Comparison of ENCODE assay signal across 1 cellular context in the genomic region with DNA sequence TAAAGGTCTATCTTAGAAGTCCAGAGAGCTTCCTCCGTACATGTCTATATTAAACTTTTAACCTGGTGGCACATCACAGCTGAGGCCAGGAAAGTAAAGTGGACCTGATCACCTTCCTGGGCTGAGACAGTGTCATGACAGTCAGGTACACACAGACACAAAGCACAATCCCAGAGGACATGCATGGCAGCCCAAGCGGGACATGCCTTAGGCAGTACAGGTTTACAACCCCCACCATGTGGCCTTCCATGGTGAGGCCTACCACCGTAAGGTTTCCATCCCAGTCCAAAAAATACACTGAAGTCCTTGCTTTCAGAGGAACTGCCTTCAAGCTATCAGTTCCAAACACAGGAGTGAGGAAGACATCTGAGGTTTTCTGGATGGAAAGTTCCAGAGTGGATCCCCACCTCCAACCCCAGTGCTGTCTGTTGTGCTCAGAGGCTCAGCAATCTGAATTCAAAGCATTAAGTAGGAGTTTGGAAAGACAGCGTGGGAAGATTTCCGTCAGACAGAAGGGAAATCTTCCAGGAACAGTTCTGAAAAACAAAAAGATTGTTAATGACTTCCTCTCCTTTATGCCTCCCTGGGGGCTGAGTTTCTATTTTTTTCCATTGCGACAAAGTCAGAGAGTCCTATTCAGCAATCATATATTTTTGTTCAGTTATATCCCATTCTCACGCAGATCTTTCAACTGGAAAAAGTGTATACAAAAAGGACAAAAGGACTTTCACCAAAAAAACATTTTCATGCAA.
TF ChIP-seq lines count a peak whose summit lies in the region.

No MANE protein-coding gene starts in this region.

TF ChIP-seq in IMR-90, 13 proteins besides CTCF, POLR2A, EP300 and RAD21 (continued from another document):
- TF ChIP-seq, protein P1, sequence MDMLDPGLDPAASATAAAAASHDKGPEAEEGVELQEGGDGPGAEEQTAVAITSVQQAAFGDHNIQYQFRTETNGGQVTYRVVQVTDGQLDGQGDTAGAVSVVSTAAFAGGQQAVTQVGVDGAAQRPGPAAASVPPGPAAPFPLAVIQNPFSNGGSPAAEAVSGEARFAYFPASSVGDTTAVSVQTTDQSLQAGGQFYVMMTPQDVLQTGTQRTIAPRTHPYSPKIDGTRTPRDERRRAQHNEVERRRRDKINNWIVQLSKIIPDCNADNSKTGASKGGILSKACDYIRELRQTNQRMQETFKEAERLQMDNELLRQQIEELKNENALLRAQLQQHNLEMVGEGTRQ (IDR thresholded peaks at IDR 0.05; ENCODE audit: low read depth, low read length), result no peak
- TF ChIP-seq MAZ (IDR thresholded peaks at IDR 0.05; ENCODE audit: borderline replicate concordance, low read depth, low read length) (no peak), RFX5 (IDR thresholded peaks at IDR 0.05; ENCODE audit: low read depth, low read length) (no peak), CHD1 (IDR thresholded peaks at IDR 0.05; ENCODE audit: low read depth, low read length) (no peak)
- TF ChIP-seq, protein P2, sequence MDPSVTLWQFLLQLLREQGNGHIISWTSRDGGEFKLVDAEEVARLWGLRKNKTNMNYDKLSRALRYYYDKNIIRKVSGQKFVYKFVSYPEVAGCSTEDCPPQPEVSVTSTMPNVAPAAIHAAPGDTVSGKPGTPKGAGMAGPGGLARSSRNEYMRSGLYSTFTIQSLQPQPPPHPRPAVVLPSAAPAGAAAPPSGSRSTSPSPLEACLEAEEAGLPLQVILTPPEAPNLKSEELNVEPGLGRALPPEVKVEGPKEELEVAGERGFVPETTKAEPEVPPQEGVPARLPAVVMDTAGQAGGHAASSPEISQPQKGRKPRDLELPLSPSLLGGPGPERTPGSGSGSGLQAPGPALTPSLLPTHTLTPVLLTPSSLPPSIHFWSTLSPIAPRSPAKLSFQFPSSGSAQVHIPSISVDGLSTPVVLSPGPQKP (IDR thresholded peaks at IDR 0.05; ENCODE audit: borderline replicate concordance, low read depth, low read length), result no peak
